35 cellular contexts compared by ENCODE assay signal in genomic region chr3:176935524-176935923, GRCh38.
"Had no signal": no experiment of that assay in that cellular context is flagged by ENCODE, and none has a peak within 500 bp of the region (broad histone marks: within the 10 kb centered on the region; RNA-seq: fewer than 3 reads in every experiment).

No MANE protein-coding gene starts in this region.

- H3K4me3 Mint-ChIP-seq: activated B cell treated with CpG ODN at 0.5 μM for 24 hours; activated CD4-positive, alpha-beta memory T cell treated with anti-CD3 and anti-CD28 coated beads, Interleukin-2, amount 10 ng/mL, durations not matched to agents 7 days and 5 days; activated CD4-positive, alpha-beta T cell treated with anti-CD3 and anti-CD28 coated beads, Interleukin-2, amount 10 ng/mL, durations not matched to agents 24 days and 14 days; activated CD8-positive, alpha-beta memory T cell treated with anti-CD3 and anti-CD28 coated beads, Interleukin-2, amount 10 ng/mL, durations not matched to agents 7 days and 5 days; activated CD8-positive, alpha-beta T cell treated with anti-CD3 and anti-CD28 coated beads, Interleukin-2, amount 10 ng/mL, durations not matched to agents 7 days and 5 days; activated naive CD4-positive, alpha-beta T cell treated with anti-CD3 and anti-CD28 coated beads, Interleukin-2, amount 10 ng/mL, durations not matched to agents 7 days and 5 days; activated naive CD4-positive, alpha-beta T cell treated with anti-CD3 and anti-CD28 coated beads, Interleukin-2, amount 50 U/mL, for 24 hours; activated naive CD8-positive, alpha-beta T cell; activated naive CD8-positive, alpha-beta T cell treated with anti-CD3 and anti-CD28 coated beads, Interleukin-2, amount 10 ng/mL, durations not matched to agents 7 days and 5 days; activated naive CD8-positive, alpha-beta T cell treated with anti-CD3 and anti-CD28 coated beads, Interleukin-2, amount 50 U/mL, for 24 hours; activated T-cell treated with anti-CD3 and anti-CD28 coated beads, Interleukin-2, amount 50 U/mL, for 24 hours; T-helper 1 cell treated with Interleukin-12 subunit alpha and Interleukin-12 subunit beta and Interleukin-4 antibody, amounts not matched to agents 30 μg/mL and 1 μg/mL, for 36 hours; T-helper 2 cell treated with Interferon-gamma antibody and Interleukin-4, amounts not matched to agents 5 μg/mL and 100 μg/mL, for 36 hours had no signal

- H3K27ac Mint-ChIP-seq: activated B cell treated with CpG ODN at 0.5 μM for 24 hours; activated CD4-positive, alpha-beta memory T cell treated with anti-CD3 and anti-CD28 coated beads, Interleukin-2, amount 10 ng/mL, durations not matched to agents 7 days and 5 days; activated CD4-positive, alpha-beta T cell treated with anti-CD3 and anti-CD28 coated beads, Interleukin-2, amount 10 ng/mL, durations not matched to agents 24 days and 14 days; activated CD8-positive, alpha-beta memory T cell treated with anti-CD3 and anti-CD28 coated beads, Interleukin-2, amount 10 ng/mL, durations not matched to agents 7 days and 5 days; activated CD8-positive, alpha-beta T cell treated with anti-CD3 and anti-CD28 coated beads, Interleukin-2, amount 10 ng/mL, durations not matched to agents 7 days and 5 days; activated naive CD4-positive, alpha-beta T cell treated with anti-CD3 and anti-CD28 coated beads, Interleukin-2, amount 10 ng/mL, durations not matched to agents 7 days and 5 days; activated naive CD4-positive, alpha-beta T cell treated with anti-CD3 and anti-CD28 coated beads, Interleukin-2, amount 50 U/mL, for 24 hours; activated naive CD8-positive, alpha-beta T cell; activated naive CD8-positive, alpha-beta T cell treated with anti-CD3 and anti-CD28 coated beads, Interleukin-2, amount 10 ng/mL, durations not matched to agents 7 days and 5 days; activated naive CD8-positive, alpha-beta T cell treated with anti-CD3 and anti-CD28 coated beads, Interleukin-2, amount 50 U/mL, for 24 hours; activated T-cell treated with anti-CD3 and anti-CD28 coated beads, Interleukin-2, amount 50 U/mL, for 24 hours; activated T-helper 2 cell treated with anti-CD3 and anti-CD28 coated beads, Interferon-gamma antibody, Interleukin-2, Interleukin-4, amounts not matched to agents 10 μg/mL and 5 μg/mL and 100 μg/mL, durations not matched to agents 14 hours and 24 hours and 36 hours; T-helper 1 cell treated with Interleukin-12 subunit alpha and Interleukin-12 subunit beta and Interleukin-4 antibody, amounts not matched to agents 30 μg/mL and 1 μg/mL, for 36 hours; T-helper 2 cell treated with Interferon-gamma antibody and Interleukin-4, amounts not matched to agents 5 μg/mL and 100 μg/mL, for 36 hours had no signal

- ATAC-seq: activated CD8-positive, alpha-beta memory T cell treated with anti-CD3 and anti-CD28 coated beads, Interleukin-2, amount 10 ng/mL, durations not matched to agents 7 days and 5 days; activated CD8-positive, alpha-beta T cell treated with anti-CD3 and anti-CD28 coated beads, Interleukin-2, amount 10 ng/mL, durations not matched to agents 7 days and 5 days; activated naive CD8-positive, alpha-beta T cell treated with anti-CD3 and anti-CD28 coated beads, Interleukin-2, amount 50 U/mL, for 24 hours had no signal

- H3K4me3 ChIP-seq: ascending aorta, breast epithelium had no signal

- FAIRE-seq: TTC549 had no signal

- H3K36me3 Mint-ChIP-seq: activated CD8-positive, alpha-beta memory T cell treated with anti-CD3 and anti-CD28 coated beads, Interleukin-2, amount 10 ng/mL, durations not matched to agents 7 days and 5 days; activated naive CD4-positive, alpha-beta T cell treated with anti-CD3 and anti-CD28 coated beads, Interleukin-2, amount 10 ng/mL, durations not matched to agents 7 days and 5 days; activated naive CD4-positive, alpha-beta T cell treated with anti-CD3 and anti-CD28 coated beads, Interleukin-2, amount 50 U/mL, for 24 hours; activated naive CD8-positive, alpha-beta T cell; activated naive CD8-positive, alpha-beta T cell treated with anti-CD3 and anti-CD28 coated beads, Interleukin-2, amount 10 ng/mL, durations not matched to agents 7 days and 5 days had no signal

- H3K4me1 ChIP-seq: breast epithelium had no signal

- H3K4me1 Mint-ChIP-seq: activated B cell treated with CpG ODN at 0.5 μM for 24 hours; activated CD4-positive, alpha-beta memory T cell treated with anti-CD3 and anti-CD28 coated beads, Interleukin-2, amount 10 ng/mL, durations not matched to agents 7 days and 5 days; activated CD4-positive, alpha-beta T cell treated with anti-CD3 and anti-CD28 coated beads, Interleukin-2, amount 10 ng/mL, durations not matched to agents 24 days and 14 days; activated CD8-positive, alpha-beta memory T cell treated with anti-CD3 and anti-CD28 coated beads, Interleukin-2, amount 10 ng/mL, durations not matched to agents 7 days and 5 days; activated naive CD4-positive, alpha-beta T cell treated with anti-CD3 and anti-CD28 coated beads, Interleukin-2, amount 10 ng/mL, durations not matched to agents 7 days and 5 days; activated naive CD4-positive, alpha-beta T cell treated with anti-CD3 and anti-CD28 coated beads, Interleukin-2, amount 50 U/mL, for 24 hours; activated naive CD8-positive, alpha-beta T cell treated with anti-CD3 and anti-CD28 coated beads, Interleukin-2, amount 10 ng/mL, durations not matched to agents 7 days and 5 days; activated naive CD8-positive, alpha-beta T cell treated with anti-CD3 and anti-CD28 coated beads, Interleukin-2, amount 50 U/mL, for 24 hours had no signal

- DNase-seq: activated B cell treated with CpG ODN at 0.5 μM for 24 hours; activated CD4-positive, alpha-beta memory T cell treated with anti-CD3 and anti-CD28 coated beads, Interleukin-2, amount 10 ng/mL, durations not matched to agents 7 days and 5 days; activated CD4-positive, alpha-beta T cell treated with anti-CD3 and anti-CD28 coated beads for 4 hours; activated CD4-positive, alpha-beta T cell treated with anti-CD3 and anti-CD28 coated beads, Interleukin-2, amount 10 ng/mL, durations not matched to agents 24 days and 14 days; activated CD4-positive, alpha-beta T cell treated with anti-CD3 and anti-CD28 coated beads, Interleukin-2, amount 50 U/mL, for 1 hour; activated CD4-positive, alpha-beta T cell treated with anti-CD3 and anti-CD28 coated beads, Interleukin-2, amount 50 U/mL, for 4 hours; activated CD4-positive, CD25-positive, alpha-beta regulatory T cell treated with anti-CD3 and anti-CD28 coated beads, Interleukin-2, amount 50 U/mL, for 72 hours; activated CD8-positive, alpha-beta memory T cell treated with anti-CD3 and anti-CD28 coated beads for 24 hours; activated CD8-positive, alpha-beta memory T cell treated with anti-CD3 and anti-CD28 coated beads, Interleukin-2, amount 10 ng/mL, durations not matched to agents 7 days and 5 days; activated CD8-positive, alpha-beta memory T cell treated with anti-CD3 and anti-CD28 coated beads, Interleukin-2, amount 50 U/mL, for 48 hours; activated CD8-positive, alpha-beta T cell treated with anti-CD3 and anti-CD28 coated beads, Interleukin-2, amount 10 ng/mL, durations not matched to agents 7 days and 5 days; activated effector memory CD4-positive, alpha-beta T cell treated with Interleukin-2 at 50 U/mL for 16 hours; activated gamma-delta T cell; activated naive CD4-positive, alpha-beta T cell treated with anti-CD3 and anti-CD28 coated beads, Interleukin-2, amount 10 ng/mL, durations not matched to agents 7 days and 5 days; activated naive CD4-positive, alpha-beta T cell treated with Interleukin-2 at 50 U/mL for 16 hours; activated naive CD8-positive, alpha-beta T cell treated with anti-CD3 and anti-CD28 coated beads, Interleukin-2, amount 10 ng/mL, durations not matched to agents 7 days and 5 days; activated naive CD8-positive, alpha-beta T cell treated with anti-CD3 and anti-CD28 coated beads, Interleukin-2, amount 50 U/mL, for 24 hours; activated T-cell treated with anti-CD3 and anti-CD28 coated beads, Interleukin-2, amount 50 U/mL, for 24 hours; activated T-cell treated with anti-CD3 and anti-CD28 coated beads, Interleukin-2, amount 50 U/mL, for 48 hours; amygdala; anterior cingulate cortex; brain microvascular endothelial cell; central memory CD4-positive, alpha-beta T cell; T-helper 1 cell; T-helper 2 cell; T-helper 9 cell had no signal

- H3K27me3 ChIP-seq: ascending aorta, brain microvascular endothelial cell, breast epithelium had no signal

- H3K36me3 ChIP-seq: ascending aorta, brain microvascular endothelial cell, breast epithelium had no signal

- H3K9me3 ChIP-seq: ascending aorta, breast epithelium had no signal

- H3K27ac ChIP-seq: ascending aorta, brain microvascular endothelial cell, breast epithelium, VCaP had no signal

- H3K9me3 Mint-ChIP-seq: activated B cell treated with CpG ODN at 0.5 μM for 24 hours; activated CD4-positive, alpha-beta memory T cell treated with anti-CD3 and anti-CD28 coated beads, Interleukin-2, amount 10 ng/mL, durations not matched to agents 7 days and 5 days; activated CD4-positive, alpha-beta T cell treated with anti-CD3 and anti-CD28 coated beads, Interleukin-2, amount 10 ng/mL, durations not matched to agents 24 days and 14 days; activated naive CD4-positive, alpha-beta T cell treated with anti-CD3 and anti-CD28 coated beads, Interleukin-2, amount 10 ng/mL, durations not matched to agents 7 days and 5 days; activated naive CD4-positive, alpha-beta T cell treated with anti-CD3 and anti-CD28 coated beads, Interleukin-2, amount 50 U/mL, for 24 hours; activated naive CD8-positive, alpha-beta T cell treated with anti-CD3 and anti-CD28 coated beads, Interleukin-2, amount 10 ng/mL, durations not matched to agents 7 days and 5 days; activated naive CD8-positive, alpha-beta T cell treated with anti-CD3 and anti-CD28 coated beads, Interleukin-2, amount 50 U/mL, for 24 hours; activated T-cell treated with anti-CD3 and anti-CD28 coated beads, Interleukin-2, amount 50 U/mL, for 24 hours; activated T-helper 2 cell treated with anti-CD3 and anti-CD28 coated beads, Interferon-gamma antibody, Interleukin-2, Interleukin-4, amounts not matched to agents 10 μg/mL and 5 μg/mL and 100 μg/mL, durations not matched to agents 14 hours and 24 hours and 36 hours; T-helper 1 cell treated with Interleukin-12 subunit alpha and Interleukin-12 subunit beta and Interleukin-4 antibody, amounts not matched to agents 30 μg/mL and 1 μg/mL, for 36 hours; T-helper 2 cell treated with Interferon-gamma antibody and Interleukin-4, amounts not matched to agents 5 μg/mL and 100 μg/mL, for 36 hours had no signal
